ENCODE assay signal across 8 cellular contexts in the genomic region with DNA sequence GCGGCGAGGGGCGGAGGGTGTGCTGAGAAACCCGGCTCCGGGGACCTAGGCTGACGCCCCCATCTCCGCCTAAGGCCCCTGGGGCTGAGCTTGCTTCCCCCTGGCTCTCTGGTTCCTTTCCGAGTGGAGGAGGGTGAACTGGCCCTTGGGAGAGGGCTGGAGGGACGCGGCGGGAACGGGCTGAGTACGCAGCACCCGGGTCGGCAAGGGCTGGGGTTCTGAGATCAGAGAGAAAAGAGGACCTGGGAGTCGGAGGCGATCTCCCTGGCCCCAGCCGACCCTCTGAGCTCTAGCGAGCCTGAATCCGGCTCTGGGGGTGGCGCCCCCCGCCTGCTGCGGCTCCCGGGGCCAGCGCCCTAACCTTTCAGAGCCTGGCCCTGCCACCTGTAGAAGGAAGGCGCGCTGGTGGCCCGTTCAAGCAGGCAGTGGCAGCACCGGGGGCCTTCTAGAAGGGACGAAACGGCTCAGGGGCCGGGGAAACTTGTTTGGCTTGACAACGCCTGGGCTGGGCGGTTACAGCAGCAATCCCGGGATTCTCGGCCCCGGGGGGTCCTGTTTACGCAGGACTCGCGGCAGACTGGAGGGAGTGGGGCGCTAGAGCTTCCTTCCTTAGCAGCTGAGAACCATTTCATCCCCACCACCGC.
A peak's percentile ranks its signal among the peaks of the same experiment; 100 is the strongest.
DNase-seq lines count a peak whose midpoint lies in the region; ATAC-seq, FAIRE-seq and TF ChIP-seq lines count a peak whose summit lies in the region.

No MANE protein-coding gene starts in this region.

- ATAC-seq in thoracic aorta (ENCODE audit: insufficient number of reproducible peaks, low FRiP score, low read depth) (no peak), HG03521 (IDR thresholded peaks at IDR 0.05; ENCODE audit: unreplicated experiment) (no peak)

- peaks cover 17 to 35% of the 10 kb centered on the region in 2 donors for H3K4me1 ChIP-seq in thoracic aorta (ENCODE audit: control insufficient read depth in 1 of 2, low read depth in 2 of 2)

- TF ChIP-seq CTCF in WERI-Rb-1 (IDR thresholded peaks at IDR 0.05; ENCODE audit: low read depth, low read length) (no peak), thoracic aorta (IDR thresholded peaks at IDR 0.05) (no peak)

- H3K4me3 ChIP-seq in WERI-Rb-1 (ENCODE audit: low read depth, low read length) (peak overlapping the region; percentile 39), thoracic aorta (peak overlapping the region; percentile 73)

- no peak overlapping the region for H3K27ac ChIP-seq in WERI-Rb-1
- no peak overlapping the region for H3K27ac ChIP-seq in thoracic aorta

- no peaks in the 10 kb centered on the region for H3K9me3 ChIP-seq in WERI-Rb-1 (ENCODE audit: severe bottlenecking)
- H3K9me3 ChIP-seq in thoracic aorta: no peaks in the 10 kb centered on the region

- peak; percentile 39 for DNase-seq in activated T-cell treated with anti-CD3 and anti-CD28 coated beads, Interleukin-2, amount 50 U/mL, for 24 hours
- DNase-seq in activated T-cell treated with anti-CD3 and anti-CD28 coated beads, Interleukin-2, amount 50 U/mL, for 1 hour: no peak
- DNase-seq in WERI-Rb-1 (no peak), islet precursor cell (peak; percentile 79), thoracic aorta (ENCODE audit: low spot score) (no peak), urothelium cell line (ENCODE audit: low spot score) (no peak), SW480 (ENCODE audit: low spot score) (no peak)

- H3K27ac Mint-ChIP-seq in activated T-cell treated with anti-CD3 and anti-CD28 coated beads, Interleukin-2, amount 50 U/mL, for 24 hours: no peak overlapping the region

- no peak for FAIRE-seq in urothelium cell line (lab: Jason Lieb, UNC)

- peaks cover 15% of the 10 kb centered on the region for H3K4me1 Mint-ChIP-seq in activated T-cell treated with anti-CD3 and anti-CD28 coated beads, Interleukin-2, amount 50 U/mL, for 24 hours (ENCODE audit: low read depth)

- no peaks in the 10 kb centered on the region for H3K9me3 Mint-ChIP-seq in activated T-cell treated with anti-CD3 and anti-CD28 coated beads, Interleukin-2, amount 50 U/mL, for 24 hours

- peak overlapping the region; percentile 18 for H3K4me3 Mint-ChIP-seq in activated T-cell treated with anti-CD3 and anti-CD28 coated beads, Interleukin-2, amount 50 U/mL, for 24 hours

- H3K27me3 ChIP-seq in WERI-Rb-1 (ENCODE audit: insufficient read depth, low read depth, severe bottlenecking): peaks cover 72% of the 10 kb centered on the region
- no peaks in the 10 kb centered on the region for H3K27me3 ChIP-seq in thoracic aorta (replicated peaks; ENCODE audit: insufficient read depth)

- H3K27me3 Mint-ChIP-seq in activated T-cell treated with anti-CD3 and anti-CD28 coated beads, Interleukin-2, amount 50 U/mL, for 24 hours: peaks cover 87% of the 10 kb centered on the region

- H3K36me3 ChIP-seq in WERI-Rb-1 (no peaks in the 10 kb centered on the region), thoracic aorta (no peaks in the 10 kb centered on the region)

- no peaks in the 10 kb centered on the region for H3K36me3 Mint-ChIP-seq in activated T-cell treated with anti-CD3 and anti-CD28 coated beads, Interleukin-2, amount 50 U/mL, for 24 hours (ENCODE audit: low read depth)

Comparison
In these comparisons a context has a peak if more than half of its experiments do, and no peak if none do; other contexts are left out.
1. DNase-seq: peak in activated T-cell treated with anti-CD3 and anti-CD28 coated beads, Interleukin-2, amount 50 U/mL, for 24 hours (single experiment) and islet precursor cell (single experiment); none in activated T-cell treated with anti-CD3 and anti-CD28 coated beads, Interleukin-2, amount 50 U/mL, for 1 hour (single experiment), WERI-Rb-1 (single experiment), thoracic aorta (single experiment), urothelium cell line (single experiment) and SW480 (single experiment).